Comparison of ENCODE assay signal across 9 cellular contexts in the genomic region with DNA sequence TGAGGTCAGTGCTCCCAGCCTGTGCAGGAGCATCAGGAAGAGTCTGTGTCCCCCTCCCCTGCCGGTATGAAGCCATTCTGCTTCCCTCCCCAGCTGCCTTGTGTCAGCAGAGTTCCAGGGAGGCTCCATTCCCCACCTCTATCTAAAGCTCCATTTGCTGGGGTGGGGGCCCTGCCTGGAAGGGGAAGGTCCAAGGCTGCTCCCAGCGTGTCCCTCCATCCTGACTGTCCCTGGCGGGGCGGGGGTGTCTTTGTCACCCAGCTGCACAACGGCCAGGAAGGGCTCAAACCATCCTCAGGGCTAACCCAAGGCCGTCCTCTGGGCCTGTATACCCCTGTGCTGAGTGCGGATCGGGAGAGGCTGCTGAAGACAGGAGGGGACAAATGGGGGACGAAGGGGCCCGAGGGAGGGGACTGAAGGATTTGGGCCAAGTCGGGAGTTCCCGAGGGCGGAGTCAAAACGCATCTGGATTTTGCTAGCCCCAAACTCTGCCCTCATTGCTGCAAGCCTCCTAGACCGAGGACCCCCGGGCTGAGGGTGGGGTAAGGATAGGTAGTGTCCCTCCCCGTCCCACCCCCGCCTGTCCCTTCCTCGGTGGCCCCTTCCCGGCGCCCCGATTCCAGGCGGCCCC. TPM values are rescaled to one million over a fixed set of nuclear protein-coding genes. Genes with fewer than 3 reads are reported as not detected.
DNase-seq lines count a peak whose midpoint lies in the region; ATAC-seq and TF ChIP-seq lines count a peak whose summit lies in the region.
"Had no signal": no experiment of that assay in that cellular context is flagged by ENCODE, and none has a peak within 500 bp of the region (broad histone marks: within the 10 kb centered on the region; RNA-seq: fewer than 3 reads in every experiment).

No MANE protein-coding gene starts in this region.

- no peaks in the 10 kb centered on the region for H3K9me3 ChIP-seq in HUES64 (ENCODE audit: insufficient read depth, low read depth, low read length)
- H3K9me3 ChIP-seq in lung (ENCODE audit: control insufficient read depth in 2 of 2, insufficient read depth in 1 of 2, low read length in 1 of 2) = no peaks in the 10 kb centered on the region
- H3K9me3 ChIP-seq in suprapubic skin = no peaks in the 10 kb centered on the region
- H3K9me3 ChIP-seq: neutrophil had no signal

- ATAC-seq in lung (ENCODE audit: insufficient read depth, low FRiP score) (no peak), HG03354 (IDR thresholded peaks at IDR 0.05; ENCODE audit: poor library complexity, severe bottlenecking, unreplicated experiment) (no peak), HG03108 (IDR thresholded peaks at IDR 0.05; ENCODE audit: unreplicated experiment) (no peak), HG03135 (IDR thresholded peaks at IDR 0.05; ENCODE audit: unreplicated experiment) (no peak)

- no peak for TF ChIP-seq EP300 in suprapubic skin (IDR thresholded peaks at IDR 0.05)

- TF ChIP-seq CTCF in epithelial cell of proximal tubule (conservative IDR thresholded peaks at IDR 0.05; ENCODE audit: low read depth, low read length) (no peak), lung (IDR thresholded peaks at IDR 0.05; ENCODE audit: control extremely low read depth, extremely low read depth) (no peak), suprapubic skin (IDR thresholded peaks at IDR 0.05) (no peak)

- H3K27me3 ChIP-seq in HUES64 (ENCODE audit: insufficient read depth, low read length) (peaks cover 57% of the 10 kb centered on the region), lung (ENCODE audit: control insufficient read depth, insufficient read depth) (no peaks in the 10 kb centered on the region), suprapubic skin (peaks cover 11% of the 10 kb centered on the region)

- 33% methylated on average over 19 of the region's 23 CpGs for WGBS in HUES64
- 26 to 42% methylated on average over 15 to 23 of the region's 23 CpGs for whole genome bisulfite sequencing in lung, 2 donors
- WGBS in suprapubic skin = 29% methylated on average over 12 of the region's 23 CpGs

- H3K9ac ChIP-seq in HUES64 (ENCODE audit: low read depth, low read length) = no peak overlapping the region

- peak in 1 of 2 donors; percentile 13 for TF ChIP-seq POLR2A in suprapubic skin (IDR thresholded peaks at IDR 0.05)

- H3K36me3 ChIP-seq in HUES64 (ENCODE audit: insufficient read depth, low read length) (no peaks in the 10 kb centered on the region), lung (ENCODE audit: control insufficient read depth in 2 of 2, insufficient read depth in 2 of 2, low read length in 2 of 2) (no peaks in the 10 kb centered on the region), suprapubic skin (no peaks in the 10 kb centered on the region)
- H3K36me3 ChIP-seq: neutrophil had no signal

- DNase-seq in epithelial cell of proximal tubule (ENCODE audit: low read depth) (no peak), lung (ENCODE audit: low spot score) (no peak), suprapubic skin (ENCODE audit: low spot score in 2 of 2) (peak in 1 of 2 donors; percentile 82)
- DNase-seq in activated CD4-positive, alpha-beta T cell treated with anti-CD3 and anti-CD28 coated beads, Interleukin-2, amount 50 U/mL, for 48 hours = no peak

- H3K4me1 ChIP-seq in HUES64 (ENCODE audit: insufficient read depth, low read length) (peaks cover 11% of the 10 kb centered on the region; the same call in 1 of the 2 replicates), lung (ENCODE audit: control insufficient read depth in 2 of 2, insufficient read depth in 2 of 2, low read length in 2 of 2) (peaks cover 4 to 14% of the 10 kb centered on the region in 2 donors), suprapubic skin (peaks cover 66% of the 10 kb centered on the region)

- H3K27ac ChIP-seq in HUES64 (ENCODE audit: low read depth, low read length) = no peak overlapping the region
- H3K27ac ChIP-seq in lung (ENCODE audit: low read depth in 1 of 2, low read length in 1 of 2) = peak overlapping the region; percentile 93 to 96
- peak overlapping the region; percentile 92 for H3K27ac ChIP-seq in suprapubic skin
- H3K27ac ChIP-seq: neutrophil had no signal

- peak overlapping the region; percentile 59; the same call in 1 of the 2 replicates for H3K4me3 ChIP-seq in HUES64 (ENCODE audit: low read length)
- peak overlapping the region; percentile 48 for H3K4me3 ChIP-seq in epithelial cell of proximal tubule (ENCODE audit: low read depth, low read length)
- H3K4me3 ChIP-seq in lung = peak overlapping the region; percentile 61
- H3K4me3 ChIP-seq in suprapubic skin = peak overlapping the region; percentile 58

RNA-seq across cellular contexts. Expression of gene ACVRL1, which starts 0.7 kb away (rescaled TPM):
- 0.30 TPM for polyA plus RNA-seq in HUES64 (2013, experiment 1 of 2)
- polyA plus RNA-seq in HUES64 (2013, experiment 2 of 2) = 1.3 TPM
- total RNA-seq in epithelial cell of proximal tubule = 2.4 and 3.6 TPM in 2 replicates
- 100 to 1,000 TPM; 101 to 186 TPM for total RNA-seq in lung
- 100 to 1,000 TPM in 1 of 2 donors, 10 to 100 TPM in 1; 76.1 to 130 TPM for polyA plus RNA-seq in lung
- total RNA-seq in suprapubic skin = 10 to 100 TPM; 31.2 to 43.4 (median 39.0) TPM

RNA-seq across cellular contexts. Expression of gene ANKRD33, which starts 18.7 kb away (rescaled TPM):
- polyA plus RNA-seq in HUES64 (2013, experiment 1 of 2) = 0.15 TPM
- 0.13 TPM for polyA plus RNA-seq in HUES64 (2013, experiment 2 of 2)
- total RNA-seq in epithelial cell of proximal tubule = not detected in 2 replicates
- total RNA-seq in lung = under 1 TPM; 0.14 to 0.21 TPM
- polyA plus RNA-seq in lung = under 1 TPM; 0.24 to 0.50 TPM
- not detected for total RNA-seq in suprapubic skin

RNA-seq across cellular contexts. Expression of gene ACVR1B, which starts 44.9 kb away (rescaled TPM):
- 11.8 TPM for polyA plus RNA-seq in HUES64 (2013, experiment 1 of 2)
- 14.5 TPM for polyA plus RNA-seq in HUES64 (2013, experiment 2 of 2)
- total RNA-seq in epithelial cell of proximal tubule (14.0 and 23.4 TPM in 2 replicates), lung (10 to 100 TPM; 14.0 to 41.7 TPM), suprapubic skin (100 to 1,000 TPM in 1 of 4 donors, 10 to 100 TPM in 3; 40.5 to 103 (median 57.3) TPM)
- polyA plus RNA-seq in lung = 10 to 100 TPM; 14.3 to 27.7 TPM

RNA-seq across cellular contexts. Expression of gene FIGNL2, which starts 58.0 kb away (rescaled TPM):
- polyA plus RNA-seq in HUES64 (2013, experiment 1 of 2) = 11.2 TPM
- 15.0 TPM for polyA plus RNA-seq in HUES64 (2013, experiment 2 of 2)
- total RNA-seq in epithelial cell of proximal tubule (0.29 and 3.7 TPM in 2 replicates), lung (1 to 10 TPM in 1 of 2 donors, under 1 TPM in 1; 0.89 to 1.9 TPM), suprapubic skin (under 1 TPM; 0.16 to 0.40 (median 0.32) TPM)
- under 1 TPM; 0.33 to 0.71 TPM for polyA plus RNA-seq in lung
